1 cellular context compared by ENCODE assay signal in the genomic region with DNA sequence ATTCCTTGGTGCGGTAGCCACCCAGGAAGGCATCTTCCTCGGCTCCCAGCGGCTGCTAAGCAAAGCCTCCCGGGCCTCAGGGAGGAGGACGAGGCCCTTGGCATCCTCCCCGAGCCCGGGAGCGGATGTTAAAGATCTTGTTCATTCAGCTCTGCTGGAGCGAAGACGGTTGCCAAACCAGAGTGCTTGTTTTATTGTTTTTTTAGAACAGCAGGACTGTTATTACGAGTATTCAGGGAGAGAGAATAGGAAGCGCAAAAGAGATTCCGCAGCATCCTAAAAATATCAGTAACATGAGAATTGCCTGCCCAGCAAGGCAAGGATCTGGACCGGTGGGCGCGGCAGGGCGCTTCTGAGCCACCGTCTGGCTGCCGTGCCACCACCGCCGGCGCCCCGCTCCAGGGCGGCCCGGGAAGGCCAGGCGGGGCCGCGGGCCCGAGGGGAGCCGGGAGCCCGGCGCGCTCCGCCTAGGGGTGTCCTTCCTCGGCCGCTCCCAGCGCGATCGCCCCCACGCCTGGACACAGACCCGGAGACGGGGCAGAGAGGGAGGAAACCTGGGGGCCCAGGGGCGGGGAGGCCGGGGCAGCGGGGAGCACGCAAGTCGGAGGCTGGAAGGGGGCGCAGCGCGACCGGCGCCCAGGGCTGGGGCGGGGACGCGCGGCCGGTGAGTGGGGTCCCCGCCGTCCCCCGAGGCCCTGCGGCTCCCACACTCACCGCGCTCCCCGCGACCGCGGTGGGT.
TF ChIP-seq lines count a peak whose summit lies in the region.

No MANE protein-coding gene starts in this region.

TF ChIP-seq in HCT116, 20 proteins besides CTCF, POLR2A, EP300 and RAD21 (continued from another document):
- TF ChIP-seq, protein P1, sequence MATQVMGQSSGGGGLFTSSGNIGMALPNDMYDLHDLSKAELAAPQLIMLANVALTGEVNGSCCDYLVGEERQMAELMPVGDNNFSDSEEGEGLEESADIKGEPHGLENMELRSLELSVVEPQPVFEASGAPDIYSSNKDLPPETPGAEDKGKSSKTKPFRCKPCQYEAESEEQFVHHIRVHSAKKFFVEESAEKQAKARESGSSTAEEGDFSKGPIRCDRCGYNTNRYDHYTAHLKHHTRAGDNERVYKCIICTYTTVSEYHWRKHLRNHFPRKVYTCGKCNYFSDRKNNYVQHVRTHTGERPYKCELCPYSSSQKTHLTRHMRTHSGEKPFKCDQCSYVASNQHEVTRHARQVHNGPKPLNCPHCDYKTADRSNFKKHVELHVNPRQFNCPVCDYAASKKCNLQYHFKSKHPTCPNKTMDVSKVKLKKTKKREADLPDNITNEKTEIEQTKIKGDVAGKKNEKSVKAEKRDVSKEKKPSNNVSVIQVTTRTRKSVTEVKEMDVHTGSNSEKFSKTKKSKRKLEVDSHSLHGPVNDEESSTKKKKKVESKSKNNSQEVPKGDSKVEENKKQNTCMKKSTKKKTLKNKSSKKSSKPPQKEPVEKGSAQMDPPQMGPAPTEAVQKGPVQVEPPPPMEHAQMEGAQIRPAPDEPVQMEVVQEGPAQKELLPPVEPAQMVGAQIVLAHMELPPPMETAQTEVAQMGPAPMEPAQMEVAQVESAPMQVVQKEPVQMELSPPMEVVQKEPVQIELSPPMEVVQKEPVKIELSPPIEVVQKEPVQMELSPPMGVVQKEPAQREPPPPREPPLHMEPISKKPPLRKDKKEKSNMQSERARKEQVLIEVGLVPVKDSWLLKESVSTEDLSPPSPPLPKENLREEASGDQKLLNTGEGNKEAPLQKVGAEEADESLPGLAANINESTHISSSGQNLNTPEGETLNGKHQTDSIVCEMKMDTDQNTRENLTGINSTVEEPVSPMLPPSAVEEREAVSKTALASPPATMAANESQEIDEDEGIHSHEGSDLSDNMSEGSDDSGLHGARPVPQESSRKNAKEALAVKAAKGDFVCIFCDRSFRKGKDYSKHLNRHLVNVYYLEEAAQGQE (IDR thresholded peaks at IDR 0.05; ENCODE audit: low read depth) = no peak
- TF ChIP-seq POLR2AphosphoS5 (IDR thresholded peaks at IDR 0.05; ENCODE audit: low read depth, low read length) (0 out of 2 replicates have a peak, but pooled peaks have one; percentile 21), SP1 (IDR thresholded peaks at IDR 0.05; ENCODE audit: low read depth) (no peak), ZFX (IDR thresholded peaks at IDR 0.05) (peak; percentile 68)
TF ChIP-seq in HCT116: peak in this region for 2.
